ENCODE assay signal across 1 cellular context in the genomic region with DNA sequence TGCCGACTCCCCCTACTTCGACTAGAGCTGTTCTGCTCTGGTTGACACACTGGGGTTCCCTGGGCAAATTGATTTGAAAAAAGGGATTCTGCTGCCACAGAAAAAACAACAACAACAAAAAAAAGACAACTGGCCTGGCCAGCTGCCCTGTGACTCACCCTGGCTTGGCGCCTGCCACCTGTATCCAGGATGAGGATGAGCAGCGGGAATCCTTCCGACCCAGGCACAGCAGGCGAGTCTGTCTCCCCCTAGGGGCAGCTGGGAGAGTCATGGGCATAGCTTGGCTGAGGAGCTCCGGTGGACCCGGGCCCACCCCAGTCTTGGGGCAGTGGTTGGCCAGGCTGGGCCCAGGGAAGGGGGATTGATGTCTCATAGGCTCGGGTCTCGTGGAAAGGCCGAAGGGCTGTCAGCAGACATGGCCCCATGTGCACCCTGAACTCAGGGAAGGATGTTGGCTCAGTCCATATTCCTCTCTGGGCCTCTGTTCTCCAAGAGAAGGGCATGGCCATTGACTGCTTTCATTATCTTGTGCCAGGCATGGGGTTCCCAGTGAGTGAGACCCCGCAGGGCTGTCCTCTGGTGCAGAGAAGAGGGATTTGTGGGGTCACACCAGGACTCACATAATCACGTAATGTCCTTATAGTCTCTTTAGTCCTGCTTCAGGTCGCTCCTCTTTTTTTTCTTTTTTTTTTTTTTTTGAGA.
TF ChIP-seq lines count a peak whose summit lies in the region.

No MANE protein-coding gene starts in this region.

TF ChIP-seq in GM23338, 12 proteins besides CTCF, POLR2A, EP300 and RAD21 (continued from another document):
- TF ChIP-seq, protein P1, sequence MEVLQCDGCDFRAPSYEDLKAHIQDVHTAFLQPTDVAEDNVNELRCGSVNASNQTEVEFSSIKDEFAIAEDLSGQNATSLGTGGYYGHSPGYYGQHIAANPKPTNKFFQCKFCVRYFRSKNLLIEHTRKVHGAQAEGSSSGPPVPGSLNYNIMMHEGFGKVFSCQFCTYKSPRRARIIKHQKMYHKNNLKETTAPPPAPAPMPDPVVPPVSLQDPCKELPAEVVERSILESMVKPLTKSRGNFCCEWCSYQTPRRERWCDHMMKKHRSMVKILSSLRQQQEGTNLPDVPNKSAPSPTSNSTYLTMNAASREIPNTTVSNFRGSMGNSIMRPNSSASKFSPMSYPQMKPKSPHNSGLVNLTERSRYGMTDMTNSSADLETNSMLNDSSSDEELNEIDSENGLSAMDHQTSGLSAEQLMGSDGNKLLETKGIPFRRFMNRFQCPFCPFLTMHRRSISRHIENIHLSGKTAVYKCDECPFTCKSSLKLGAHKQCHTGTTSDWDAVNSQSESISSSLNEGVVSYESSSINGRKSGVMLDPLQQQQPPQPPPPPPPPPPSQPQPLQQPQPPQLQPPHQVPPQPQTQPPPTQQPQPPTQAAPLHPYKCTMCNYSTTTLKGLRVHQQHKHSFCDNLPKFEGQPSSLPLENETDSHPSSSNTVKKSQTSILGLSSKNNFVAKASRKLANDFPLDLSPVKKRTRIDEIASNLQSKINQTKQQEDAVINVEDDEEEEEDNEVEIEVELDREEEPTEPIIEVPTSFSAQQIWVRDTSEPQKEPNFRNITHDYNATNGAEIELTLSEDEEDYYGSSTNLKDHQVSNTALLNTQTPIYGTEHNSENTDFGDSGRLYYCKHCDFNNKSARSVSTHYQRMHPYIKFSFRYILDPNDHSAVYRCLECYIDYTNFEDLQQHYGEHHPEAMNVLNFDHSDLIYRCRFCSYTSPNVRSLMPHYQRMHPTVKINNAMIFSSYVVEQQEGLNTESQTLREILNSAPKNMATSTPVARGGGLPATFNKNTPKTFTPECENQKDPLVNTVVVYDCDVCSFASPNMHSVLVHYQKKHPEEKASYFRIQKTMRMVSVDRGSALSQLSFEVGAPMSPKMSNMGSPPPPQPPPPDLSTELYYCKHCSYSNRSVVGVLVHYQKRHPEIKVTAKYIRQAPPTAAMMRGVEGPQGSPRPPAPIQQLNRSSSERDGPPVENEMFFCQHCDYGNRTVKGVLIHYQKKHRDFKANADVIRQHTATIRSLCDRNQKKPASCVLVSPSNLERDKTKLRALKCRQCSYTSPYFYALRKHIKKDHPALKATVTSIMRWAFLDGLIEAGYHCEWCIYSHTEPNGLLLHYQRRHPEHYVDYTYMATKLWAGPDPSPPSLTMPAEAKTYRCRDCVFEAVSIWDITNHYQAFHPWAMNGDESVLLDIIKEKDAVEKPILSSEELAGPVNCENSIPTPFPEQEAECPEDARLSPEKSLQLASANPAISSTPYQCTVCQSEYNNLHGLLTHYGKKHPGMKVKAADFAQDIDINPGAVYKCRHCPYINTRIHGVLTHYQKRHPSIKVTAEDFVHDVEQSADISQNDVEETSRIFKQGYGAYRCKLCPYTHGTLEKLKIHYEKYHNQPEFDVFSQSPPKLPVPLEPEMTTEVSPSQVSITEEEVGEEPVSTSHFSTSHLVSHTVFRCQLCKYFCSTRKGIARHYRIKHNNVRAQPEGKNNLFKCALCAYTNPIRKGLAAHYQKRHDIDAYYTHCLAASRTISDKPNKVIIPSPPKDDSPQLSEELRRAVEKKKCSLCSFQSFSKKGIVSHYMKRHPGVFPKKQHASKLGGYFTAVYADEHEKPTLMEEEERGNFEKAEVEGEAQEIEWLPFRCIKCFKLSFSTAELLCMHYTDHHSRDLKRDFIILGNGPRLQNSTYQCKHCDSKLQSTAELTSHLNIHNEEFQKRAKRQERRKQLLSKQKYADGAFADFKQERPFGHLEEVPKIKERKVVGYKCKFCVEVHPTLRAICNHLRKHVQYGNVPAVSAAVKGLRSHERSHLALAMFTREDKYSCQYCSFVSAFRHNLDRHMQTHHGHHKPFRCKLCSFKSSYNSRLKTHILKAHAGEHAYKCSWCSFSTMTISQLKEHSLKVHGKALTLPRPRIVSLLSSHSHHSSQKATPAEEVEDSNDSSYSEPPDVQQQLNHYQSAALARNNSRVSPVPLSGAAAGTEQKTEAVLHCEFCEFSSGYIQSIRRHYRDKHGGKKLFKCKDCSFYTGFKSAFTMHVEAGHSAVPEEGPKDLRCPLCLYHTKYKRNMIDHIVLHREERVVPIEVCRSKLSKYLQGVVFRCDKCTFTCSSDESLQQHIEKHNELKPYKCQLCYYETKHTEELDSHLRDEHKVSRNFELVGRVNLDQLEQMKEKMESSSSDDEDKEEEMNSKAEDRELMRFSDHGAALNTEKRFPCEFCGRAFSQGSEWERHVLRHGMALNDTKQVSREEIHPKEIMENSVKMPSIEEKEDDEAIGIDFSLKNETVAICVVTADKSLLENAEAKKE (CRISPR knock-in tag; IDR thresholded peaks at IDR 0.05), result no peak
- TF ChIP-seq EZH2 (IDR thresholded peaks at IDR 0.05; ENCODE audit: low read depth, unreplicated experiment) (no peak), EZH2phosphoT487 (IDR thresholded peaks at IDR 0.05; ENCODE audit: unreplicated experiment) (no peak), NANOG (IDR thresholded peaks at IDR 0.05; ENCODE audit: borderline replicate concordance) (no peak), JUNB (IDR thresholded peaks at IDR 0.05; ENCODE audit: unreplicated experiment) (no peak), POLR2AphosphoS5 (IDR thresholded peaks at IDR 0.05; ENCODE audit: low read depth) (no peak), ZNF331 (CRISPR knock-in tag; IDR thresholded peaks at IDR 0.05; ENCODE audit: low read depth) (no peak), ZNF114 (CRISPR knock-in tag; IDR thresholded peaks at IDR 0.05) (no peak), STAT1 (IDR thresholded peaks at IDR 0.05; ENCODE audit: unreplicated experiment) (no peak)
- TF ChIP-seq, protein P2, sequence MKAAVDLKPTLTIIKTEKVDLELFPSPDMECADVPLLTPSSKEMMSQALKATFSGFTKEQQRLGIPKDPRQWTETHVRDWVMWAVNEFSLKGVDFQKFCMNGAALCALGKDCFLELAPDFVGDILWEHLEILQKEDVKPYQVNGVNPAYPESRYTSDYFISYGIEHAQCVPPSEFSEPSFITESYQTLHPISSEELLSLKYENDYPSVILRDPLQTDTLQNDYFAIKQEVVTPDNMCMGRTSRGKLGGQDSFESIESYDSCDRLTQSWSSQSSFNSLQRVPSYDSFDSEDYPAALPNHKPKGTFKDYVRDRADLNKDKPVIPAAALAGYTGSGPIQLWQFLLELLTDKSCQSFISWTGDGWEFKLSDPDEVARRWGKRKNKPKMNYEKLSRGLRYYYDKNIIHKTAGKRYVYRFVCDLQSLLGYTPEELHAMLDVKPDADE (IDR thresholded peaks at IDR 0.05), result no peak
- TF ChIP-seq, protein P3, sequence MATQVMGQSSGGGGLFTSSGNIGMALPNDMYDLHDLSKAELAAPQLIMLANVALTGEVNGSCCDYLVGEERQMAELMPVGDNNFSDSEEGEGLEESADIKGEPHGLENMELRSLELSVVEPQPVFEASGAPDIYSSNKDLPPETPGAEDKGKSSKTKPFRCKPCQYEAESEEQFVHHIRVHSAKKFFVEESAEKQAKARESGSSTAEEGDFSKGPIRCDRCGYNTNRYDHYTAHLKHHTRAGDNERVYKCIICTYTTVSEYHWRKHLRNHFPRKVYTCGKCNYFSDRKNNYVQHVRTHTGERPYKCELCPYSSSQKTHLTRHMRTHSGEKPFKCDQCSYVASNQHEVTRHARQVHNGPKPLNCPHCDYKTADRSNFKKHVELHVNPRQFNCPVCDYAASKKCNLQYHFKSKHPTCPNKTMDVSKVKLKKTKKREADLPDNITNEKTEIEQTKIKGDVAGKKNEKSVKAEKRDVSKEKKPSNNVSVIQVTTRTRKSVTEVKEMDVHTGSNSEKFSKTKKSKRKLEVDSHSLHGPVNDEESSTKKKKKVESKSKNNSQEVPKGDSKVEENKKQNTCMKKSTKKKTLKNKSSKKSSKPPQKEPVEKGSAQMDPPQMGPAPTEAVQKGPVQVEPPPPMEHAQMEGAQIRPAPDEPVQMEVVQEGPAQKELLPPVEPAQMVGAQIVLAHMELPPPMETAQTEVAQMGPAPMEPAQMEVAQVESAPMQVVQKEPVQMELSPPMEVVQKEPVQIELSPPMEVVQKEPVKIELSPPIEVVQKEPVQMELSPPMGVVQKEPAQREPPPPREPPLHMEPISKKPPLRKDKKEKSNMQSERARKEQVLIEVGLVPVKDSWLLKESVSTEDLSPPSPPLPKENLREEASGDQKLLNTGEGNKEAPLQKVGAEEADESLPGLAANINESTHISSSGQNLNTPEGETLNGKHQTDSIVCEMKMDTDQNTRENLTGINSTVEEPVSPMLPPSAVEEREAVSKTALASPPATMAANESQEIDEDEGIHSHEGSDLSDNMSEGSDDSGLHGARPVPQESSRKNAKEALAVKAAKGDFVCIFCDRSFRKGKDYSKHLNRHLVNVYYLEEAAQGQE (IDR thresholded peaks at IDR 0.05; ENCODE audit: unreplicated experiment), result no peak
